7 cellular contexts compared by ENCODE assay signal in genomic region chr4:128076465-128076864, GRCh38.
"Had no signal": no experiment of that assay in that cellular context is flagged by ENCODE, and none has a peak within 500 bp of the region (broad histone marks: within the 10 kb centered on the region; RNA-seq: fewer than 3 reads in every experiment).

No MANE protein-coding gene starts in this region.

- H2AFZ ChIP-seq: GM23248 had no signal

- H3K4me3 ChIP-seq: GM23248 had no signal

- DNase-seq: GM23248, GOT3, H9, HCEC 1CT, KG1 had no signal

- H3K9ac ChIP-seq: GM23248 had no signal

- FAIRE-seq: H54 had no signal

- H3K27ac ChIP-seq: GM23248, HL-60 had no signal
